7 cellular contexts compared by ENCODE assay signal in genomic region chr4:70993181-70994068, GRCh38.
A peak's percentile ranks its signal among the peaks of the same experiment; 100 is the strongest.
DNase-seq lines count a peak whose midpoint lies in the region; ATAC-seq and TF ChIP-seq lines count a peak whose summit lies in the region.

Gene DCK (plus strand): TSS chr4:70993649. CDS start chr4:70993836, 187 bp downstream.

- H3K4me3 ChIP-seq in astrocyte of the spinal cord (ENCODE audit: low read depth, low read length) (peak within 1 kb of the TSS; percentile 81), retinal pigment epithelial cell (ENCODE audit: low read length) (peak within 1 kb of the TSS; percentile 95)

- DNase-seq in NCI-H1930 (lab: John Stamatoyannopoulos, UW) (peak; percentile 78 to 84), T1000 (lab: John Stamatoyannopoulos, UW) (peak; percentile 79), astrocyte of the spinal cord (ENCODE audit: low read depth, low spot score) (peak; percentile 92), hypothalamus (lab: John Stamatoyannopoulos, UW) (peak; percentile 45 to 92 (median 80)), retinal pigment epithelial cell (ENCODE audit: low read depth) (peak; percentile 44)

- in situ Hi-C loops in astrocyte of the spinal cord (cut with HindIII; ENCODE audit: low sequenced_read_pairs): no loop called here

- no peak for TF ChIP-seq CTCF in astrocyte of the spinal cord (IDR thresholded peaks at IDR 0.05; ENCODE audit: low read depth, low read length)
- no peak for TF ChIP-seq CTCF in retinal pigment epithelial cell (conservative IDR thresholded peaks at IDR 0.05; ENCODE audit: low read depth, low read length)

- ATAC-seq in GM18511 (IDR thresholded peaks at IDR 0.05; ENCODE audit: unreplicated experiment) (peak; percentile 79), HG02973 (IDR thresholded peaks at IDR 0.05; ENCODE audit: unreplicated experiment) (peak; percentile 72)

Comparison
In these comparisons a context has a peak if more than half of its experiments do, and no peak if none do; other contexts are left out.
1. Peak in every context shown above with its lines: DNase-seq, ATAC-seq and H3K4me3 ChIP-seq.